3 cellular contexts compared by ENCODE assay signal in genomic region chr7:136403591-136403990, GRCh38.
TF ChIP-seq lines count a peak whose summit lies in the region.

No MANE protein-coding gene starts in this region.

TF ChIP-seq in HepG2, 621 proteins besides CTCF, POLR2A, EP300 and RAD21 (continued from another document and continues in another):
- TF ChIP-seq, protein P1, sequence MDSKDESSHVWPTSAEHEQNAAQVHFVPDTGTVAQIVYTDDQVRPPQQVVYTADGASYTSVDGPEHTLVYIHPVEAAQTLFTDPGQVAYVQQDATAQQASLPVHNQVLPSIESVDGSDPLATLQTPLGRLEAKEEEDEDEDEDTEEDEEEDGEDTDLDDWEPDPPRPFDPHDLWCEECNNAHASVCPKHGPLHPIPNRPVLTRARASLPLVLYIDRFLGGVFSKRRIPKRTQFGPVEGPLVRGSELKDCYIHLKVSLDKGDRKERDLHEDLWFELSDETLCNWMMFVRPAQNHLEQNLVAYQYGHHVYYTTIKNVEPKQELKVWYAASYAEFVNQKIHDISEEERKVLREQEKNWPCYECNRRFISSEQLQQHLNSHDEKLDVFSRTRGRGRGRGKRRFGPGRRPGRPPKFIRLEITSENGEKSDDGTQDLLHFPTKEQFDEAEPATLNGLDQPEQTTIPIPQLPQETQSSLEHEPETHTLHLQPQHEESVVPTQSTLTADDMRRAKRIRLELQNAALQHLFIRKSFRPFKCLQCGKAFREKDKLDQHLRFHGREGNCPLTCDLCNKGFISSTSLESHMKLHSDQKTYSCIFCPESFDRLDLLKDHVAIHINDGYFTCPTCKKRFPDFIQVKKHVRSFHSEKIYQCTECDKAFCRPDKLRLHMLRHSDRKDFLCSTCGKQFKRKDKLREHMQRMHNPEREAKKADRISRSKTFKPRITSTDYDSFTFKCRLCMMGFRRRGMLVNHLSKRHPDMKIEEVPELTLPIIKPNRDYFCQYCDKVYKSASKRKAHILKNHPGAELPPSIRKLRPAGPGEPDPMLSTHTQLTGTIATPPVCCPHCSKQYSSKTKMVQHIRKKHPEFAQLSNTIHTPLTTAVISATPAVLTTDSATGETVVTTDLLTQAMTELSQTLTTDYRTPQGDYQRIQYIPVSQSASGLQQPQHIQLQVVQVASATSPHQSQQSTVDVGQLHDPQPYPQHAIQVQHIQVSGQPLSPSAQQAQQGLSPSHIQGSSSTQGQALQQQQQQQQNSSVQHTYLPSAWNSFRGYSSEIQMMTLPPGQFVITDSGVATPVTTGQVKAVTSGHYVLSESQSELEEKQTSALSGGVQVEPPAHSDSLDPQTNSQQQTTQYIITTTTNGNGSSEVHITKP (CRISPR knock-in tag; IDR thresholded peaks at IDR 0.05; ENCODE audit: low read depth): peak; percentile 96
- TF ChIP-seq, protein P2, sequence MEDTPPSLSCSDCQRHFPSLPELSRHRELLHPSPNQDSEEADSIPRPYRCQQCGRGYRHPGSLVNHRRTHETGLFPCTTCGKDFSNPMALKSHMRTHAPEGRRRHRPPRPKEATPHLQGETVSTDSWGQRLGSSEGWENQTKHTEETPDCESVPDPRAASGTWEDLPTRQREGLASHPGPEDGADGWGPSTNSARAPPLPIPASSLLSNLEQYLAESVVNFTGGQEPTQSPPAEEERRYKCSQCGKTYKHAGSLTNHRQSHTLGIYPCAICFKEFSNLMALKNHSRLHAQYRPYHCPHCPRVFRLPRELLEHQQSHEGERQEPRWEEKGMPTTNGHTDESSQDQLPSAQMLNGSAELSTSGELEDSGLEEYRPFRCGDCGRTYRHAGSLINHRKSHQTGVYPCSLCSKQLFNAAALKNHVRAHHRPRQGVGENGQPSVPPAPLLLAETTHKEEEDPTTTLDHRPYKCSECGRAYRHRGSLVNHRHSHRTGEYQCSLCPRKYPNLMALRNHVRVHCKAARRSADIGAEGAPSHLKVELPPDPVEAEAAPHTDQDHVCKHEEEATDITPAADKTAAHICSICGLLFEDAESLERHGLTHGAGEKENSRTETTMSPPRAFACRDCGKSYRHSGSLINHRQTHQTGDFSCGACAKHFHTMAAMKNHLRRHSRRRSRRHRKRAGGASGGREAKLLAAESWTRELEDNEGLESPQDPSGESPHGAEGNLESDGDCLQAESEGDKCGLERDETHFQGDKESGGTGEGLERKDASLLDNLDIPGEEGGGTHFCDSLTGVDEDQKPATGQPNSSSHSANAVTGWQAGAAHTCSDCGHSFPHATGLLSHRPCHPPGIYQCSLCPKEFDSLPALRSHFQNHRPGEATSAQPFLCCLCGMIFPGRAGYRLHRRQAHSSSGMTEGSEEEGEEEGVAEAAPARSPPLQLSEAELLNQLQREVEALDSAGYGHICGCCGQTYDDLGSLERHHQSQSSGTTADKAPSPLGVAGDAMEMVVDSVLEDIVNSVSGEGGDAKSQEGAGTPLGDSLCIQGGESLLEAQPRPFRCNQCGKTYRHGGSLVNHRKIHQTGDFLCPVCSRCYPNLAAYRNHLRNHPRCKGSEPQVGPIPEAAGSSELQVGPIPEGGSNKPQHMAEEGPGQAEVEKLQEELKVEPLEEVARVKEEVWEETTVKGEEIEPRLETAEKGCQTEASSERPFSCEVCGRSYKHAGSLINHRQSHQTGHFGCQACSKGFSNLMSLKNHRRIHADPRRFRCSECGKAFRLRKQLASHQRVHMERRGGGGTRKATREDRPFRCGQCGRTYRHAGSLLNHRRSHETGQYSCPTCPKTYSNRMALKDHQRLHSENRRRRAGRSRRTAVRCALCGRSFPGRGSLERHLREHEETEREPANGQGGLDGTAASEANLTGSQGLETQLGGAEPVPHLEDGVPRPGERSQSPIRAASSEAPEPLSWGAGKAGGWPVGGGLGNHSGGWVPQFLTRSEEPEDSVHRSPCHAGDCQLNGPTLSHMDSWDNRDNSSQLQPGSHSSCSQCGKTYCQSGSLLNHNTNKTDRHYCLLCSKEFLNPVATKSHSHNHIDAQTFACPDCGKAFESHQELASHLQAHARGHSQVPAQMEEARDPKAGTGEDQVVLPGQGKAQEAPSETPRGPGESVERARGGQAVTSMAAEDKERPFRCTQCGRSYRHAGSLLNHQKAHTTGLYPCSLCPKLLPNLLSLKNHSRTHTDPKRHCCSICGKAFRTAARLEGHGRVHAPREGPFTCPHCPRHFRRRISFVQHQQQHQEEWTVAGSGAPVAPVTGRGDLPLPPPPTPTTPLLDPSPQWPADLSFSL (CRISPR knock-in tag; IDR thresholded peaks at IDR 0.05): no peak

TF ChIP-seq in GM12878, 131 proteins besides CTCF, POLR2A, EP300 and RAD21:
- TF ChIP-seq HSF1 (IDR thresholded peaks at IDR 0.05; ENCODE audit: low read depth, low read length): no peak

TF ChIP-seq in WTC11, 78 proteins besides CTCF, POLR2A, EP300 and RAD21 (continued from another document):
- TF ChIP-seq, protein P3, sequence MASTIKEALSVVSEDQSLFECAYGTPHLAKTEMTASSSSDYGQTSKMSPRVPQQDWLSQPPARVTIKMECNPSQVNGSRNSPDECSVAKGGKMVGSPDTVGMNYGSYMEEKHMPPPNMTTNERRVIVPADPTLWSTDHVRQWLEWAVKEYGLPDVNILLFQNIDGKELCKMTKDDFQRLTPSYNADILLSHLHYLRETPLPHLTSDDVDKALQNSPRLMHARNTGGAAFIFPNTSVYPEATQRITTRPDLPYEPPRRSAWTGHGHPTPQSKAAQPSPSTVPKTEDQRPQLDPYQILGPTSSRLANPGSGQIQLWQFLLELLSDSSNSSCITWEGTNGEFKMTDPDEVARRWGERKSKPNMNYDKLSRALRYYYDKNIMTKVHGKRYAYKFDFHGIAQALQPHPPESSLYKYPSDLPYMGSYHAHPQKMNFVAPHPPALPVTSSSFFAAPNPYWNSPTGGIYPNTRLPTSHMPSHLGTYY (CRISPR knock-in tag; IDR thresholded peaks at IDR 0.05): no peak
- no peak for TF ChIP-seq ZMAT4 (CRISPR knock-in tag; IDR thresholded peaks at IDR 0.05)
- TF ChIP-seq ZNF317 (CRISPR knock-in tag; IDR thresholded peaks at IDR 0.05; ENCODE audit: borderline replicate concordance, low read depth): no peak
- TF ChIP-seq SP1 (CRISPR knock-in tag; conservative IDR thresholded peaks at IDR 0.05): no peak
- TF ChIP-seq FOXK1 (CRISPR knock-in tag; IDR thresholded peaks at IDR 0.05): no peak
- no peak for TF ChIP-seq HMGA2 (CRISPR knock-in tag; IDR thresholded peaks at IDR 0.05)
- no peak for TF ChIP-seq ETV6 (CRISPR knock-in tag; IDR thresholded peaks at IDR 0.05)
- no peak for TF ChIP-seq FOXP4 (CRISPR knock-in tag; IDR thresholded peaks at IDR 0.05)
- no peak for TF ChIP-seq AFF4 (CRISPR knock-in tag; IDR thresholded peaks at IDR 0.05; ENCODE audit: borderline replicate concordance)
- no peak for TF ChIP-seq MXD4 (CRISPR knock-in tag; IDR thresholded peaks at IDR 0.05; ENCODE audit: borderline replicate concordance)
- no peak for TF ChIP-seq CREM (CRISPR knock-in tag; IDR thresholded peaks at IDR 0.05)
TF ChIP-seq in WTC11: peak in this region for 0.
